1 cellular context compared by ENCODE assay signal in genomic region chr9:93460689-93461413, GRCh38.
TF ChIP-seq lines count a peak whose summit lies in the region.

No MANE protein-coding gene starts in this region.

TF ChIP-seq in HepG2, 621 proteins besides CTCF, POLR2A, EP300 and RAD21:
- TF ChIP-seq ZNF407 (CRISPR knock-in tag; IDR thresholded peaks at IDR 0.05; ENCODE audit: not compliant biosample characterization) (no peak), UBTF (CRISPR knock-in tag; IDR thresholded peaks at IDR 0.05) (no peak), RBM22 (optimal IDR thresholded peaks at IDR 0.05; ENCODE audit: low read length) (peak; percentile 50), SNAPC2 (CRISPR knock-in tag; IDR thresholded peaks at IDR 0.05) (no peak), TFAP4 (IDR thresholded peaks at IDR 0.05; ENCODE audit: borderline replicate concordance, low read depth) (no peak), MLLT10 (CRISPR knock-in tag; IDR thresholded peaks at IDR 0.05) (no peak)
